ENCODE assay signal across 11 cellular contexts in the genomic region with DNA sequence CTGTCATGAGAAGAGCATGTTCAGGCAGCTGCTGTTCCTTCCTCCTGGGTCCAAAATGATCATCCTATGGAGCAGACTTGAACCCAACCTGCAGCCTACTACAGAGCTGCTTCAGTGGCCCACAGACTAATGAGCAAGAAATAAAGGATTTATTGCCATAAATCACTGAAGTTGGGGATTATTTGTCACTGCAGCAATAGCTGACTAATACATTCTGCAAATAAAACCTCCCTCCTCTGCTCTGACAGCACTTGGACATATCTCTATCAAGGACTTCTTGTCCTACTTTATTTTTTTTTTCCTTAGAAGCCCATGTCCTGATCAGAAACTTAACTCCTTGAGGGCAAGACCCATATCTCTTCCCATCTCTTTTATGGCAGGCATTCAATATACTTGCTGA. TPM values are rescaled to one million over a fixed set of nuclear protein-coding genes. Genes with fewer than 3 reads are reported as not detected.
"Had no signal": no experiment of that assay in that cellular context is flagged by ENCODE, and none has a peak within 500 bp of the region (broad histone marks: within the 10 kb centered on the region; RNA-seq: fewer than 3 reads in every experiment).

No MANE protein-coding gene starts in this region.

- H3K4me3 ChIP-seq: GM23248, GM23338, HAP-1 had no signal

- FAIRE-seq: H1, H54 had no signal

- ATAC-seq: GM23338, HCT116 had no signal

- H3K27ac ChIP-seq: GM23248 had no signal

- H3K36me3 ChIP-seq: HAP-1 had no signal

- H3K9me3 ChIP-seq: HAP-1 had no signal

- H3K4me1 ChIP-seq: HAP-1 had no signal

- DNase-seq: GOT3, H7, H9, HCEC 1CT, HFFc6 had no signal

- H3K9ac ChIP-seq: GM23248 had no signal

- H2AFZ ChIP-seq: GM23248, GM23338 had no signal

- H3K4me2 ChIP-seq: GM23338 had no signal

RNA-seq across cellular contexts. Expression of gene KSR2, which starts 57.4 kb away (rescaled TPM):
- total RNA-seq: GM23248 had no signal
- polyA plus RNA-seq: GM23248 had no signal
